2 cellular contexts compared by ENCODE assay signal in genomic region chr2:100102466-100103180, GRCh38. TPM values are rescaled to one million over a fixed set of nuclear protein-coding genes. Genes with fewer than 3 reads are reported as not detected.
"Had no signal": no experiment of that assay in that cellular context is flagged by ENCODE, and none has a peak within 500 bp of the region (broad histone marks: within the 10 kb centered on the region; RNA-seq: fewer than 3 reads in every experiment).

No MANE protein-coding gene starts in this region.

RNA-seq across cellular contexts. Expression of gene AFF3, which starts 39.8 kb away (rescaled TPM):
- total RNA-seq: dermis blood vessel endothelial cell, pulmonary artery endothelial cell had no signal
